Comparison of ENCODE assay signal across 24 cellular contexts in genomic region chr1:75600781-75601180, GRCh38. TPM values are rescaled to one million over a fixed set of nuclear protein-coding genes. Genes with fewer than 3 reads are reported as not detected.
DNase-seq lines count a peak whose midpoint lies in the region; ATAC-seq, FAIRE-seq and TF ChIP-seq lines count a peak whose summit lies in the region.
"Had no signal": no experiment of that assay in that cellular context is flagged by ENCODE, and none has a peak within 500 bp of the region (broad histone marks: within the 10 kb centered on the region; RNA-seq: fewer than 3 reads in every experiment).

No MANE protein-coding gene starts in this region.

- H3K9me1 ChIP-seq in K562 (ENCODE audit: control insufficient read depth, insufficient read depth, low read length), result no peaks in the 10 kb centered on the region

- in situ Hi-C loops in K562 (cut with MboI), result no loop called here

- TF ChIP-seq POLR2A in K562 (conservative IDR thresholded peaks at IDR 0.05), result no peak

- peak; percentile 60 for ATAC-seq in activated CD4-positive, alpha-beta T cell treated with anti-CD3 and anti-CD28 coated beads for 36 hours
- no peak for ATAC-seq in K562
- ATAC-seq in foreskin keratinocyte, result peak; percentile 69
- ATAC-seq: HCT116 had no signal

- no peaks in the 10 kb centered on the region for H3K79me2 ChIP-seq in K562 (ENCODE audit: control insufficient read depth, insufficient read depth, low read length)

- 5% methylated on average over 1 of the region's 1 CpG for WGBS in K562 (ENCODE audit: insufficient coverage, low coverage, missing lambda C conversion rate)

- CTCF ChIA-PET in activated CD4-positive, alpha-beta T cell treated with anti-CD3 and anti-CD28 coated beads for 36 hours (lab: Charles Lee), result interaction anchor here (1.4 kb wide), 1 partner anchor 17 kb away, joined by 3 read pairs; no protein-coding TSS in a partner anchor
- CTCF ChIA-PET in K562 (lab: Yijun Ruan, JAX; ENCODE audit: low intra/inter-chr PET ratio), result no interaction called here
- CTCF ChIA-PET in activated naive CD4-positive, alpha-beta T cell treated with anti-CD3 and anti-CD28 coated beads for 36 hours (lab: Charles Lee), result no interaction called here

- DNase-seq in activated CD4-positive, alpha-beta T cell treated with anti-CD3 and anti-CD28 coated beads for 36 hours, result no peak
- DNase-seq in activated CD4-positive, alpha-beta T cell treated with anti-CD3 and anti-CD28 coated beads for 1 hour, result no peak
- DNase-seq in K562 (ENCODE audit: extremely low read depth in 1 of 4, low spot score in 3 of 4) (no peak), foreskin keratinocyte (peak; percentile 14 to 25), H4 (ENCODE audit: low spot score) (no peak), coronary artery (ENCODE audit: low spot score) (no peak)
- no peak for DNase-seq in activated naive CD4-positive, alpha-beta T cell treated with anti-CD3 and anti-CD28 coated beads for 36 hours
- DNase-seq: C1 segment of cervical spinal cord; CD4-positive, alpha-beta memory T cell; COR-L47; DMS53; GOT3; Kasumi-1; NCI-H1092 treated with DMSO at 0.1 percent for 48 hours; NCI-H1436; NCI-H187; NCI-H2171 treated with DMSO at 0.1 percent for 48 hours; NCI-H524; NCI-H748 treated with DMSO at 0.1 percent for 48 hours; Right ventricle myocardium superior; RPMI8226 had no signal

- intact Hi-C loops in activated CD4-positive, alpha-beta T cell treated with anti-CD3 and anti-CD28 coated beads for 36 hours (cut with DNase I, micrococcal nuclease), result no loop called here
- intact Hi-C loops in K562 (cut with micrococcal nuclease), result no loop called here
- intact Hi-C loops in activated naive CD4-positive, alpha-beta T cell treated with anti-CD3 and anti-CD28 coated beads for 36 hours (cut with micrococcal nuclease), result no loop called here

- no peak for FAIRE-seq in K562 (lab: Jason Lieb, UNC)
- FAIRE-seq: G401.6 had no signal

- no peaks in the 10 kb centered on the region for H3K9me3 Mint-ChIP-seq in activated CD4-positive, alpha-beta T cell treated with anti-CD3 and anti-CD28 coated beads for 36 hours (ENCODE audit: low read depth)
- H3K9me3 Mint-ChIP-seq in activated naive CD4-positive, alpha-beta T cell treated with anti-CD3 and anti-CD28 coated beads for 36 hours, result no peaks in the 10 kb centered on the region

- POLR2A ChIA-PET in activated CD4-positive, alpha-beta T cell treated with anti-CD3 and anti-CD28 coated beads for 36 hours (lab: Charles Lee), result no interaction called here
- POLR2A ChIA-PET in K562 (lab: Yijun Ruan, JAX), result no interaction called here

- H3K4me3 ChIP-seq in K562 (no peak overlapping the region), coronary artery (no peak overlapping the region)
- H3K4me3 ChIP-seq: SJSA1 had no signal

- no peak for TF ChIP-seq RAD21 in K562 (CRISPR knock-in tag; conservative IDR thresholded peaks at IDR 0.05 in 1 of 2, IDR thresholded peaks at IDR 0.05 in 1 of 2)

- no peak overlapping the region for H3K9ac ChIP-seq in K562 (ENCODE audit: insufficient read depth in 1 of 2, low read depth in 2 of 2, low read length in 2 of 2)

- H3K36me3 Mint-ChIP-seq in activated CD4-positive, alpha-beta T cell treated with anti-CD3 and anti-CD28 coated beads for 36 hours (ENCODE audit: low read depth), result no peaks in the 10 kb centered on the region
- H3K36me3 Mint-ChIP-seq in activated naive CD4-positive, alpha-beta T cell treated with anti-CD3 and anti-CD28 coated beads for 36 hours (ENCODE audit: low read depth), result no peaks in the 10 kb centered on the region
- H3K36me3 Mint-ChIP-seq: CD4-positive, alpha-beta memory T cell had no signal

- H3K27ac ChIP-seq in K562 (ENCODE audit: extremely low read depth, low read depth, low read length) (no peak overlapping the region), foreskin keratinocyte (no peak overlapping the region), coronary artery (no peak overlapping the region)
- H3K27ac ChIP-seq: SJSA1 had no signal

- H3K4me3 Mint-ChIP-seq in activated CD4-positive, alpha-beta T cell treated with anti-CD3 and anti-CD28 coated beads for 36 hours, result no peak overlapping the region
- H3K4me3 Mint-ChIP-seq in activated naive CD4-positive, alpha-beta T cell treated with anti-CD3 and anti-CD28 coated beads for 36 hours, result no peak overlapping the region
- H3K4me3 Mint-ChIP-seq: CD4-positive, alpha-beta memory T cell had no signal

- no peak for TF ChIP-seq EP300 in K562 (IDR thresholded peaks at IDR 0.05; ENCODE audit: low read length)

- H3K27me3 ChIP-seq in K562 (ENCODE audit: control insufficient read depth in 2 of 2, insufficient read depth in 2 of 2, low read length in 2 of 2) (no peaks in the 10 kb centered on the region), foreskin keratinocyte (no peaks in the 10 kb centered on the region)
- H3K27me3 ChIP-seq: SJSA1 had no signal

- H3K36me3 ChIP-seq in K562 (ENCODE audit: control insufficient read depth, insufficient read depth, low read length), result no peaks in the 10 kb centered on the region
- H3K36me3 ChIP-seq: SJSA1 had no signal

- H3K4me2 ChIP-seq in K562 (ENCODE audit: insufficient read depth, low read length), result no peak overlapping the region

- H3K27me3 Mint-ChIP-seq in activated CD4-positive, alpha-beta T cell treated with anti-CD3 and anti-CD28 coated beads for 36 hours, result peaks cover 10% of the 10 kb centered on the region
- H3K27me3 Mint-ChIP-seq in activated naive CD4-positive, alpha-beta T cell treated with anti-CD3 and anti-CD28 coated beads for 36 hours (ENCODE audit: low read depth), result peaks cover 22% of the 10 kb centered on the region

- H3K4me1 ChIP-seq in K562 (replicated peaks in 1 of 2; ENCODE audit: control insufficient read depth in 2 of 2, insufficient read depth in 2 of 2, low read length in 2 of 2), result no peaks in the 10 kb centered on the region
- H3K4me1 ChIP-seq in foreskin keratinocyte, result no peaks in the 10 kb centered on the region
- H3K4me1 ChIP-seq: SJSA1 had no signal

- no peaks in the 10 kb centered on the region for H3K9me3 ChIP-seq in K562 (replicated peaks; ENCODE audit: control insufficient read depth, insufficient read depth, low read depth, low read length)
- H3K9me3 ChIP-seq: SJSA1 had no signal

- no peaks in the 10 kb centered on the region for H3K4me1 Mint-ChIP-seq in activated CD4-positive, alpha-beta T cell treated with anti-CD3 and anti-CD28 coated beads for 36 hours
- H3K4me1 Mint-ChIP-seq in activated naive CD4-positive, alpha-beta T cell treated with anti-CD3 and anti-CD28 coated beads for 36 hours (ENCODE audit: low read depth), result peaks cover 2% of the 10 kb centered on the region
- H3K4me1 Mint-ChIP-seq: CD4-positive, alpha-beta memory T cell had no signal

- H2AFZ ChIP-seq in K562 (ENCODE audit: low read depth, low read length), result no peak overlapping the region

- TF ChIP-seq CTCF in K562 (IDR thresholded peaks at IDR 0.05 in 2 of 3, conservative IDR thresholded peaks at IDR 0.05 in 1 of 3; ENCODE audit: insufficient read depth in 2 of 3, low read depth in 1 of 3, low read length in 3 of 3), result no peak
- no peak for TF ChIP-seq CTCF in foreskin keratinocyte (conservative IDR thresholded peaks at IDR 0.05)
- no peak for TF ChIP-seq CTCF in coronary artery (IDR thresholded peaks at IDR 0.05)

- no peaks in the 10 kb centered on the region for H4K20me1 ChIP-seq in K562 (replicated peaks; ENCODE audit: control insufficient read depth, insufficient read depth, low read length)

- BruUV-seq in K562 (replicated peaks; lab: Mats Ljungman, UMichigan), result no TSS peak

- H3K27ac Mint-ChIP-seq in activated CD4-positive, alpha-beta T cell treated with anti-CD3 and anti-CD28 coated beads for 36 hours, result no peak overlapping the region
- H3K27ac Mint-ChIP-seq in activated naive CD4-positive, alpha-beta T cell treated with anti-CD3 and anti-CD28 coated beads for 36 hours, result no peak overlapping the region
- H3K27ac Mint-ChIP-seq: CD4-positive, alpha-beta memory T cell had no signal

RNA-seq across cellular contexts. Expression of gene SLC44A5, which starts 10.1 kb away (rescaled TPM):
- total RNA-seq in activated CD4-positive, alpha-beta T cell treated with anti-CD3 and anti-CD28 coated beads for 36 hours, result not detected
- total RNA-seq in K562 (2011; cell fraction: chromatin; rRNA removed; ENCODE audit: low replicate concordance), result 8.0 and 18.5 TPM in 2 replicates
- total RNA-seq in K562 (2011; cell fraction: nucleolus; rRNA removed), result 3.5 and 4.7 TPM in 2 replicates
- 8.0 and 13.5 TPM in 2 replicates for total RNA-seq in K562 (2011; cell fraction: nucleoplasm; rRNA removed)
- 1.2 and 2.1 TPM in 2 replicates for total RNA-seq in K562 (2014; rRNA removed)
- 4.3 and 4.5 TPM in 2 replicates for total RNA-seq in K562 (2014; rRNA removed; fragmentation: Illumina TruSeq; extraction: Trizol)
- 3.1 and 3.4 TPM in 2 replicates for total RNA-seq in K562 (2015; rRNA removed; fragmentation: Illumina TruSeq; extraction: Trizol)
- total RNA-seq in K562 (2021), result 1.9 and 2.1 TPM in 2 replicates
- polyA plus RNA-seq in K562 (2011; rRNA removed), result 4.1 and 10.1 TPM in 2 replicates
- 1.00 and 1.2 TPM in 2 replicates for polyA plus RNA-seq in K562 (2011; cell fraction: cytosol; rRNA removed)
- 4.9 and 12.0 TPM in 2 replicates for polyA plus RNA-seq in K562 (2011; cell fraction: nucleus; rRNA removed)
- 2.0 and 5.6 TPM in 2 replicates for polyA plus RNA-seq in K562 (2012)
- 3.2 and 3.6 TPM in 2 replicates for polyA plus RNA-seq in K562 (2014; fragmentation: Illumina TruSeq; extraction: Trizol)
- 1 to 10 TPM; 1.2 to 1.8 TPM for polyA plus RNA-seq in K562 (2014; fragmentation: Nextera tagmentation; extraction: Ambion mirVana)
- 3.2 and 4.1 TPM in 2 replicates for polyA plus RNA-seq in K562 (2014; rRNA removed)
- 3.1 and 7.0 TPM in 2 replicates for polyA minus RNA-seq in K562 (2011; rRNA and poly(A)+ RNA removed)
- 0.36 and 2.0 TPM in 2 replicates for polyA minus RNA-seq in K562 (2011; cell fraction: cytosol; rRNA and poly(A)+ RNA removed)
- 4.0 and 7.0 TPM in 2 replicates for polyA minus RNA-seq in K562 (2011; cell fraction: nucleus; rRNA and poly(A)+ RNA removed)
- total RNA-seq in foreskin keratinocyte, result 0.10 and 1.4 TPM in 2 replicates
- polyA plus RNA-seq in foreskin keratinocyte, result 0.01 and 0.46 TPM in 2 replicates
- 0.62 and 1.6 TPM in 2 replicates for total RNA-seq in H4 (2014; rRNA removed; shearing (Covaris generic))
- total RNA-seq in activated naive CD4-positive, alpha-beta T cell treated with anti-CD3 and anti-CD28 coated beads for 36 hours, result under 1 TPM; 0.37 to 0.74 TPM

Comparison
In these comparisons a context has a peak if more than half of its experiments do, and no peak if none do; other contexts are left out.
1. DNase-seq: peak in foreskin keratinocyte (2 of 2); none in activated CD4-positive, alpha-beta T cell treated with anti-CD3 and anti-CD28 coated beads for 36 hours (single experiment), activated CD4-positive, alpha-beta T cell treated with anti-CD3 and anti-CD28 coated beads for 1 hour (single experiment), K562 (0 of 4), H4 (single experiment), coronary artery (single experiment) and activated naive CD4-positive, alpha-beta T cell treated with anti-CD3 and anti-CD28 coated beads for 36 hours (single experiment).